In the genomic region with DNA sequence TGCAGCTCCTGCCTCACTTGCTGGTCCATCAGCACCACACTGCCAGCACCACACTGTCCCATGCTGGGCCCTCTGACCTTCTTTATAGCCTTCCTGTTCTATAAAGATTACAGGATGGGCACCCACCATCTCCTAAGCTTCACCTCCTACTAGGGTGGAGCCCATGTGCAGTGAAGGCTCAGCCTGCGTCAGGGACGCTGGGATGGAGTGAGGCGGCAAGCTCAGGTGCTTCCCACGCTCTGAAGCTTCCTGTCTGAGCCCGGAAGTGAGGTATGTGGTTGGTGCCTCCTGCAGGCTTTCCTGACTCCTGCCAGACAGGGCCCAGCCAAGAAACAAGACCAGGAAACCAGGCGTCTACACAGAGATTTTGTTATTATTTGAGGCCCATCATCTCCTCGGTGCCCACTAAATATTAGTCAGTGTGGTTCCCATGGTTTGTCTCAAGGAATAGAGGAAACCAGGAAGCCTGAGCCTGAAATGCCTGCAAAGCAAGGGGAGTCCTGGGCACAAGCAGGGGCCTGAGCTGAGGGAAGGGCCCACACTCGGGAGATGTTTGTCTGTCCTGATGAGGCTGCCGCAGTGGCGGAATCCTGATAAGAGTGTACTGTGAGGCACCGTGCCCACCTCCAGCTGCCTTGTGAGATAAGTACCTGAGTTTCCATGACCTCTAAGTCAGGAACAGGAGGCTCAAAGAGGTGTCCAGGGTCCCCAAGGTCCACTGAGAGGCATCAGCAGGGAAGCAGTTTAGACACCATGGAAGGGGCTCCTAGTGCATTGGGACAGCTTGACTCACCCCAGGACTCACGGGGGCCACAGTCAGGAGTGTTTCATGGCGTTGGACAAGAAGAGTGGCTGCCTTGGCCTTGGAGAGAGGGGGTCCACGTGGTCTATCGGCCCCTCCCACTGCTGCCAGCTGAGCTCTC, we compare ENCODE assay signal across 1 cellular context.
TF ChIP-seq lines count a peak whose summit lies in the region.

No MANE protein-coding gene starts in this region.

TF ChIP-seq in K562, 482 proteins besides CTCF, POLR2A, EP300 and RAD21 (continued from another document and continues in another):
- TF ChIP-seq UBTF (IDR thresholded peaks at IDR 0.05; ENCODE audit: borderline replicate concordance in 1 of 2, low read depth in 2 of 2, low read length in 2 of 2) = 0 out of 4 replicates have a peak, but pooled peaks have one; percentile 47 to 52
- peak; percentile 67 for TF ChIP-seq HCFC1 (IDR thresholded peaks at IDR 0.05; ENCODE audit: low read depth, low read length)
- no peak for TF ChIP-seq STAT5B (CRISPR knock-in tag; IDR thresholded peaks at IDR 0.05)
- peak; percentile 70 for TF ChIP-seq CREB1 (IDR thresholded peaks at IDR 0.05)
- TF ChIP-seq CREB1 (CRISPR knock-in tag; IDR thresholded peaks at IDR 0.05) = no peak
- TF ChIP-seq ZNF583 (CRISPR knock-in tag; IDR thresholded peaks at IDR 0.05) = no peak
- no peak for TF ChIP-seq ARID4B (CRISPR knock-in tag; IDR thresholded peaks at IDR 0.05)
- no peak for TF ChIP-seq CTBP1 (IDR thresholded peaks at IDR 0.05; ENCODE audit: borderline replicate concordance)
- TF ChIP-seq KLF10 (CRISPR knock-in tag; IDR thresholded peaks at IDR 0.05) = no peak
- no peak for TF ChIP-seq ADNP (tag; IDR thresholded peaks at IDR 0.05)
- TF ChIP-seq, protein P1, sequence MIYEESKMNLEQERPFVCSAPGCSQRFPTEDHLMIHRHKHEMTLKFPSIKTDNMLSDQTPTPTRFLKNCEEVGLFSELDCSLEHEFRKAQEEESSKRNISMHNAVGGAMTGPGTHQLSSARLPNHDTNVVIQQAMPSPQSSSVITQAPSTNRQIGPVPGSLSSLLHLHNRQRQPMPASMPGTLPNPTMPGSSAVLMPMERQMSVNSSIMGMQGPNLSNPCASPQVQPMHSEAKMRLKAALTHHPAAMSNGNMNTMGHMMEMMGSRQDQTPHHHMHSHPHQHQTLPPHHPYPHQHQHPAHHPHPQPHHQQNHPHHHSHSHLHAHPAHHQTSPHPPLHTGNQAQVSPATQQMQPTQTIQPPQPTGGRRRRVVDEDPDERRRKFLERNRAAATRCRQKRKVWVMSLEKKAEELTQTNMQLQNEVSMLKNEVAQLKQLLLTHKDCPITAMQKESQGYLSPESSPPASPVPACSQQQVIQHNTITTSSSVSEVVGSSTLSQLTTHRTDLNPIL (CRISPR knock-in tag; IDR thresholded peaks at IDR 0.05) = no peak
- TF ChIP-seq MTA3 (IDR thresholded peaks at IDR 0.05; ENCODE audit: borderline replicate concordance) = no peak
- TF ChIP-seq CXXC5 (CRISPR knock-in tag; IDR thresholded peaks at IDR 0.05) = no peak
- TF ChIP-seq PML (IDR thresholded peaks at IDR 0.05; ENCODE audit: low read length) = 0 out of 2 replicates have a peak, but pooled peaks have one; percentile 40
- TF ChIP-seq NELFE (IDR thresholded peaks at IDR 0.05; ENCODE audit: insufficient read depth, insufficient read length) = no peak
- no peak for TF ChIP-seq SFPQ (IDR thresholded peaks at IDR 0.05; ENCODE audit: low read depth, low read length)
- TF ChIP-seq, protein P2, sequence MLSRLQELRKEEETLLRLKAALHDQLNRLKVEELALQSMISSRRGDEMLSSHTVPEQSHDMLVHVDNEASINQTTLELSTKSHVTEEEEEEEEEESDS (CRISPR knock-in tag; IDR thresholded peaks at IDR 0.05) = no peak
- 0 out of 2 replicates have a peak, but pooled peaks have one; percentile 16 for TF ChIP-seq CBFA2T2 (conservative IDR thresholded peaks at IDR 0.05)
- peak; percentile 6 for TF ChIP-seq SP2 (IDR thresholded peaks at IDR 0.05; ENCODE audit: extremely low read depth, low read depth, low read length, poor library complexity, severe bottlenecking)
- TF ChIP-seq HDAC3 (IDR thresholded peaks at IDR 0.05; ENCODE audit: borderline replicate concordance, partially characterized antibody) = no peak
- TF ChIP-seq MBD1 (CRISPR knock-in tag; IDR thresholded peaks at IDR 0.05) = no peak
- 0 out of 2 replicates have a peak, but pooled peaks have one; percentile 15 for TF ChIP-seq CHCHD3 (CRISPR knock-in tag; IDR thresholded peaks at IDR 0.05)
- peak; percentile 61; the same call in 1 of the 2 replicates for TF ChIP-seq BHLHE40 (IDR thresholded peaks at IDR 0.05; ENCODE audit: low read length)
- no peak for TF ChIP-seq MXI1 (IDR thresholded peaks at IDR 0.05; ENCODE audit: low read depth, low read length)
- TF ChIP-seq, protein P3, sequence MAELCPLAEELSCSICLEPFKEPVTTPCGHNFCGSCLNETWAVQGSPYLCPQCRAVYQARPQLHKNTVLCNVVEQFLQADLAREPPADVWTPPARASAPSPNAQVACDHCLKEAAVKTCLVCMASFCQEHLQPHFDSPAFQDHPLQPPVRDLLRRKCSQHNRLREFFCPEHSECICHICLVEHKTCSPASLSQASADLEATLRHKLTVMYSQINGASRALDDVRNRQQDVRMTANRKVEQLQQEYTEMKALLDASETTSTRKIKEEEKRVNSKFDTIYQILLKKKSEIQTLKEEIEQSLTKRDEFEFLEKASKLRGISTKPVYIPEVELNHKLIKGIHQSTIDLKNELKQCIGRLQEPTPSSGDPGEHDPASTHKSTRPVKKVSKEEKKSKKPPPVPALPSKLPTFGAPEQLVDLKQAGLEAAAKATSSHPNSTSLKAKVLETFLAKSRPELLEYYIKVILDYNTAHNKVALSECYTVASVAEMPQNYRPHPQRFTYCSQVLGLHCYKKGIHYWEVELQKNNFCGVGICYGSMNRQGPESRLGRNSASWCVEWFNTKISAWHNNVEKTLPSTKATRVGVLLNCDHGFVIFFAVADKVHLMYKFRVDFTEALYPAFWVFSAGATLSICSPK (IDR thresholded peaks at IDR 0.05; ENCODE audit: borderline replicate concordance) = no peak
- TF ChIP-seq, protein P4, sequence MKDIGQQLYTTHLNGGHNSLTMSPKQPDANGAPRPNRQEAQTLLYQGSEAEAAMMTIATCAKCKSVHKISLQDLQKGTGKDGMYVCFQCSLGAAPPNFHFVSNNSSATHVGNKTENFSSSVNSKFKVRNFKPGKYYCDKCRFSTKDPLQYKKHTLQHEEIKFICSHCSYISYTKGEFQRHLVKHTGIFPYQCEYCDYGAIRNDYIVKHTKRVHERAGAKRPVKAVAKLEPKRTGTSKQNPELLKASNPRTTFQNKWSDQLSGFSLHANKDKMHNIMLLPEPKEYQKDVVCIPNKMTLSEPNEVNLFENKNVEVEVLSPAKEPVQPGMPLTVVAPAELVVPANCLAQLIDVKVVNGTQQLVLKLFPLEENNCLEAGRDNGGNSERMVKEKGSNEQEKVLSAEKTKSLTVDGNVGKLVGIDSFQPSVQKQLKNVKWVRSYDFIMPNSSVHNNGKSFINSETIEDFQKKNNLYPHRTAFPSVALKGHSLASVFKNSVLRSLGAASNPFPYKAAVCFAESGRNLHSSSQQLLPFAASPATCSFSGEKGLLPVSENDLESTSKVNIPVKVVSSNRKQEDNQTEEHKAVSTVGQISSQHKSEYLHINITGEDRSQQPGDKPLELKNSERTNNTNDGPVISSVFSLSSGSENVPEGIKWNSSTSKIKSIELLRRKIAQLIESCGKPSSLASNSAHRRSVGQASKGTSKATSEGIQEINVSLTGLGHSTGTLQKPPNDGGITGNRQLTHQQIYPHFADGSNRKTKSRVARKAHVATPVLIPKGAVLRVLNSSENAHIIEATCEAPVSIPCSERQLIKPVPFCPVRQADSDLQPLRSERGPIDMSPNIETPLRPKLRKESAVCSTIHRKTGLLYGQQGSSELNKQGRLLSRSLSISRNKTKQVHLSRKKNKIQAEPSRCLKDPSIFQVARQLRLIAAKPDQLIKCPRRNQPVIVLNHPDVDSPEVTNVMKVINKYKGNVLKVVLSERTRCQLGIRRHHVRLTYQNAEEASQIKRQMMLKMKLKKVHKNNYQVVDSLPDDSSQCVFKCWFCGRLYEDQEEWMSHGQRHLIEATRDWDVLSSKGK (CRISPR knock-in tag; IDR thresholded peaks at IDR 0.05) = no peak
- TF ChIP-seq HNRNPH1 (optimal IDR thresholded peaks at IDR 0.05; ENCODE audit: low read depth, low read length) = no peak
- TF ChIP-seq MED1 (CRISPR knock-in tag; IDR thresholded peaks at IDR 0.05; ENCODE audit: borderline replicate concordance) = no peak
- TF ChIP-seq ARID2 (IDR thresholded peaks at IDR 0.05) = no peak
